8 cellular contexts compared by ENCODE assay signal in genomic region chr19:2841858-2842574, GRCh38. TPM values are rescaled to one million over a fixed set of nuclear protein-coding genes. Genes with fewer than 3 reads are reported as not detected.
DNase-seq lines count a peak whose midpoint lies in the region; ATAC-seq and TF ChIP-seq lines count a peak whose summit lies in the region.

No MANE protein-coding gene starts in this region.

- H3K79me2 ChIP-seq in trophoblast cell (ENCODE audit: control insufficient read depth, insufficient read depth, low read length, poor library complexity) = peaks cover 9% of the 10 kb centered on the region

- H3K9ac ChIP-seq in trophoblast cell (ENCODE audit: low read length) = peak overlapping the region; percentile 92

- TF ChIP-seq CTCF in AG04449 (IDR thresholded peaks at IDR 0.05; ENCODE audit: insufficient read depth, low read length, missing control alignments) = no peak
- TF ChIP-seq CTCF in RWPE2 (IDR thresholded peaks at IDR 0.05; ENCODE audit: poor library complexity, severe bottlenecking) = no peak
- TF ChIP-seq CTCF in fibroblast of mammary gland (conservative IDR thresholded peaks at IDR 0.05; ENCODE audit: control insufficient read depth, insufficient read depth, low read depth, low read length) = no peak

- POLR2A ChIA-PET in AG04449 (lab: Yijun Ruan, JAX) = no interaction called here

- peak overlapping the region; percentile 89 for H3K4me3 ChIP-seq in AG04449 (ENCODE audit: low read depth, low read length)
- peak overlapping the region; percentile 99 for H3K4me3 ChIP-seq in RWPE2 (ENCODE audit: severe bottlenecking)
- peak overlapping the region; percentile 70 for H3K4me3 ChIP-seq in fibroblast of mammary gland (ENCODE audit: control insufficient read depth, low read depth, low read length)
- H3K4me3 ChIP-seq in trophoblast cell (ENCODE audit: low read depth, low read length) = peak overlapping the region; percentile 98

- ATAC-seq in GM19455 (IDR thresholded peaks at IDR 0.05; ENCODE audit: unreplicated experiment) (peak; percentile 13), RWPE2 (ENCODE audit: low read depth) (no peak)

- DNase-seq in AG04449 (ENCODE audit: low read depth, low spot score) = no peak
- no peak for DNase-seq in RWPE2 (ENCODE audit: low spot score)
- DNase-seq in fibroblast of mammary gland (ENCODE audit: low read depth) = no peak
- DNase-seq in trophoblast cell = no peak
- no peak for DNase-seq in activated gamma-delta T cell treated with Interleukin-2 at 50 U/mL for 16 hours
- no peak for DNase-seq in activated effector memory CD4-positive, alpha-beta T cell treated with Interleukin-2 at 50 U/mL for 16 hours
- DNase-seq in HuH-7.5 (ENCODE audit: low spot score) = no peak

- H2AK5ac ChIP-seq in trophoblast cell (ENCODE audit: low read length) = no peak overlapping the region

- peak overlapping the region; percentile 84 for H3K4me2 ChIP-seq in trophoblast cell (ENCODE audit: low read length)

- H3K4me1 ChIP-seq in RWPE2 (ENCODE audit: insufficient read depth, poor library complexity, severe bottlenecking) (no peaks in the 10 kb centered on the region), trophoblast cell (ENCODE audit: control insufficient read depth in 1 of 2, insufficient read depth in 2 of 2, low read length in 2 of 2) (peaks cover 3 to 4% of the 10 kb centered on the region in 2 experiments)

- no peak overlapping the region for H2BK120ac ChIP-seq in trophoblast cell (ENCODE audit: insufficient read depth, low read length, poor library complexity)

- H3K27ac ChIP-seq in RWPE2 (ENCODE audit: poor library complexity, severe bottlenecking) = peak overlapping the region; percentile 42
- peak overlapping the region; percentile 52 for H3K27ac ChIP-seq in trophoblast cell (ENCODE audit: low read depth, low read length)

- H3K36me3 ChIP-seq in RWPE2 (ENCODE audit: low read depth) = peaks cover 12% of the 10 kb centered on the region
- H3K36me3 ChIP-seq in trophoblast cell (ENCODE audit: control insufficient read depth in 1 of 2, insufficient read depth in 2 of 2, low read length in 2 of 2) = peaks cover 3 to 4% of the 10 kb centered on the region in 2 experiments

- H2BK5ac ChIP-seq in trophoblast cell (ENCODE audit: low read depth, low read length, poor library complexity) = no peak overlapping the region

- peak overlapping the region; percentile 68 for H4K91ac ChIP-seq in trophoblast cell (ENCODE audit: low read depth, low read length)

- H3K4ac ChIP-seq in trophoblast cell (ENCODE audit: low read depth, low read length) = peak overlapping the region; percentile 39

- CTCF ChIA-PET in AG04449 (lab: Yijun Ruan, JAX) = interaction anchor here (0.6 to 2.3 kb wide), 8 partner anchors 9 to 46 kb away, joined by 3 to 9 read pairs (median 4); partner anchors contain the start of gene ZNF554

- H4K8ac ChIP-seq in trophoblast cell (ENCODE audit: low read depth, low read length) = peak overlapping the region; percentile 70

- peak overlapping the region; percentile 57 for H2AFZ ChIP-seq in trophoblast cell (ENCODE audit: insufficient read depth, low read length, poor library complexity)

- H2BK12ac ChIP-seq in trophoblast cell (ENCODE audit: low read length) = no peak overlapping the region

- peak overlapping the region; percentile 59 for H3K14ac ChIP-seq in trophoblast cell (ENCODE audit: low read length)

- H3K9me3 ChIP-seq in RWPE2 (ENCODE audit: severe bottlenecking) (no peaks in the 10 kb centered on the region), trophoblast cell (ENCODE audit: insufficient read depth, low read depth, low read length) (peaks cover 11% of the 10 kb centered on the region)

- H4K12ac ChIP-seq in trophoblast cell (ENCODE audit: low read depth, low read length) = peak overlapping the region; percentile 15

- no peak overlapping the region for H3K23ac ChIP-seq in trophoblast cell (ENCODE audit: low read length)

- H3K79me1 ChIP-seq in trophoblast cell (ENCODE audit: low read length) = peaks cover 7% of the 10 kb centered on the region

- peak overlapping the region; percentile 30 for H3K18ac ChIP-seq in trophoblast cell (ENCODE audit: low read length)

- no peaks in the 10 kb centered on the region for H3K27me3 ChIP-seq in RWPE2 (ENCODE audit: insufficient read depth, poor library complexity, severe bottlenecking)
- no peaks in the 10 kb centered on the region for H3K27me3 ChIP-seq in trophoblast cell (ENCODE audit: insufficient read depth, low read length)

- no CpG with 5 or more reads among the region's 62 CpGs for WGBS in trophoblast cell (ENCODE audit: extremely low coverage, insufficient coverage, insufficient read length)

RNA-seq across cellular contexts. Expression of gene ZNF555, which starts 0.7 kb away (rescaled TPM):
- 3.9 and 4.1 TPM in 2 replicates for polyA plus RNA-seq in trophoblast cell (2013)

RNA-seq across cellular contexts. Expression of gene ZNF554, which starts 22.3 kb away (rescaled TPM):
- polyA plus RNA-seq in trophoblast cell (2013) = 4.9 and 5.0 TPM in 2 replicates

RNA-seq across cellular contexts. Expression of gene ZNF556, which starts 25.1 kb away (rescaled TPM):
- 0.01 TPM in 2 replicates for polyA plus RNA-seq in trophoblast cell (2013)

RNA-seq across cellular contexts. Expression of gene THOP1, which starts 56.7 kb away (rescaled TPM):
- 71.6 and 74.6 TPM in 2 replicates for polyA plus RNA-seq in trophoblast cell (2013)

RNA-seq across cellular contexts. Expression of gene ZNF57, which starts 58.7 kb away (rescaled TPM):
- 5.2 and 5.6 TPM in 2 replicates for polyA plus RNA-seq in trophoblast cell (2013)
